In the genomic region with DNA sequence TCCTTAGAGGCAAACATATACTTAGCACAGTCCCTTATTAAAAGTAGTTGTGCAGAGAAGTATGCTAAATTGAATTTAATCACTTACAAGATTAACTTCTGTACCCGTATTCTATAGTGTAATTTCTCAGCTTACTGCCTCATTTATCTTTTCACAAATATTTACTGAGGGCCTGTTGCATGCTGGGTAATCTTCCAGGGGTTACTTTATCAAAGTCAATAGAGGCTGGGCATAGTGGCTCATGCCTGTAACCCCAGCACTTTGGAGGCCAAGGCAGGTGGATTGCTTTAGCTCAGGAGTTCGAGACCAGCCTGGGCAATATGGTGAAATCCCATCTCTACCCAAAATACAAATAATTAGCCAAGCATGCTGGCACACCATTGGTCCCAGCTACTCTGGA, we compare ENCODE assay signal across 27 cellular contexts.
"Had no signal": no experiment of that assay in that cellular context is flagged by ENCODE, and none has a peak within 500 bp of the region (broad histone marks: within the 10 kb centered on the region; RNA-seq: fewer than 3 reads in every experiment).

No MANE protein-coding gene starts in this region.

- H3K4me3 Mint-ChIP-seq: activated CD8-positive, alpha-beta T cell treated with anti-CD3 and anti-CD28 coated beads for 36 hours; activated naive CD8-positive, alpha-beta T cell treated with anti-CD3 and anti-CD28 coated beads, Interleukin-2, amount 50 U/mL, for 24 hours had no signal

- H3K27ac Mint-ChIP-seq: activated CD8-positive, alpha-beta T cell treated with anti-CD3 and anti-CD28 coated beads for 36 hours; activated naive CD4-positive, alpha-beta T cell treated with anti-CD3 and anti-CD28 coated beads, Interleukin-2, amount 50 U/mL, for 72 hours; activated naive CD8-positive, alpha-beta T cell treated with anti-CD3 and anti-CD28 coated beads, Interleukin-2, amount 50 U/mL, for 24 hours; activated T-helper 2 cell treated with anti-CD3 and anti-CD28 coated beads, Interferon-gamma antibody, Interleukin-2, Interleukin-4, amounts not matched to agents 10 μg/mL and 5 μg/mL and 100 μg/mL, durations not matched to agents 14 hours and 24 hours and 36 hours; brain; T-cell had no signal

- DNase-seq: activated CD4-positive, alpha-beta T cell treated with anti-CD3 and anti-CD28 coated beads for 4 hours; activated CD8-positive, alpha-beta memory T cell treated with anti-CD3 and anti-CD28 coated beads, Interleukin-2, amount 50 U/mL, for 4 hours; activated CD8-positive, alpha-beta T cell treated with anti-CD3 and anti-CD28 coated beads for 36 hours; activated naive CD8-positive, alpha-beta T cell treated with anti-CD3 and anti-CD28 coated beads, Interleukin-2, amount 50 U/mL, for 24 hours; activated T-cell treated with anti-CD3 and anti-CD28 coated beads, Interleukin-2, amount 50 U/mL, for 72 hours; amniotic stem cell; KG1; NCI-H1092; NCI-H1417; NCI-H1694; NCI-H2029; NCI-H2107; NCI-H345; NCI-H510A treated with DMSO at 0.1 percent for 48 hours; NCI-H69; NK-92 treated with Interleukin-12 subunit alpha and Interleukin-12 subunit beta, amount 100 ng/mL, for 24 hours; OCI-M1; RPMI8226; T-cell had no signal

- H3K9me3 ChIP-seq: ascending aorta had no signal

- H3K4me1 ChIP-seq: ascending aorta had no signal

- H3K36me3 Mint-ChIP-seq: activated naive CD4-positive, alpha-beta T cell treated with anti-CD3 and anti-CD28 coated beads, Interleukin-2, amount 50 U/mL, for 72 hours; brain; T-cell had no signal

- H3K9me3 Mint-ChIP-seq: activated CD8-positive, alpha-beta T cell treated with anti-CD3 and anti-CD28 coated beads for 36 hours; activated naive CD4-positive, alpha-beta T cell treated with anti-CD3 and anti-CD28 coated beads, Interleukin-2, amount 50 U/mL, for 72 hours; activated naive CD8-positive, alpha-beta T cell treated with anti-CD3 and anti-CD28 coated beads, Interleukin-2, amount 50 U/mL, for 24 hours; activated T-cell treated with anti-CD3 and anti-CD28 coated beads, Interleukin-2, amount 50 U/mL, for 72 hours; activated T-helper 2 cell treated with anti-CD3 and anti-CD28 coated beads, Interferon-gamma antibody, Interleukin-2, Interleukin-4, amounts not matched to agents 10 μg/mL and 5 μg/mL and 100 μg/mL, durations not matched to agents 14 hours and 24 hours and 36 hours; brain; T-cell had no signal

- H3K36me3 ChIP-seq: ascending aorta had no signal

- H3K4me3 ChIP-seq: ascending aorta, SK-N-MC had no signal

- H3K27me3 ChIP-seq: ascending aorta had no signal

- H3K27ac ChIP-seq: ascending aorta, SK-N-MC had no signal

- ATAC-seq: activated CD4-positive, CD25-positive, alpha-beta regulatory T cell treated with anti-CD3 and anti-CD28 coated beads, Interleukin-2, amount 50 U/mL, for 24 hours; activated CD8-positive, alpha-beta T cell treated with anti-CD3 and anti-CD28 coated beads for 36 hours; activated naive CD4-positive, alpha-beta T cell treated with anti-CD3 and anti-CD28 coated beads, Interleukin-2, amount 50 U/mL, for 72 hours; activated naive CD8-positive, alpha-beta T cell treated with anti-CD3 and anti-CD28 coated beads, Interleukin-2, amount 50 U/mL, for 24 hours; activated T-cell treated with anti-CD3 and anti-CD28 coated beads, Interleukin-2, amount 50 U/mL, for 72 hours; Panc1; Right ventricle myocardium inferior; T-cell had no signal
